ENCODE assay signal across 1 cellular context in the genomic region with DNA sequence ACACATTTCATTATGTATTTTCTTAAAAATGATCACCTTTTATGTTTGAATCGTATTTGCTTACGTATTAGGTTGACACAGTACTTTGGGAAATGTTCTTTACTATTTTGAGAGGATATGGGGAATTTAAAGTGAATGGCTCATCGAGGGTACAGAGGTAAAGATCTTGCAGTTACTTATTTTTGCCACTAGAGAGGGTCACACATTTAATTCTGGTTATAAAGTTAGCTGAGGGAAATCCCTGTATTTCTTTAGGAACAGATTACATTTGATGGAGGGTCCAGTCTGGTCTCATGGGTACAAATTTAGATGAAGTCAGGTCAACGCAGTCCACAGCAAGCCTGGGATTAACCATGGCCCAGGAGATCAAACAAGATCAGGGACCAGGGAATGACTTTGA.
TF ChIP-seq lines count a peak whose summit lies in the region.

No MANE protein-coding gene starts in this region.

TF ChIP-seq in K562, 482 proteins besides CTCF, POLR2A, EP300 and RAD21:
- no peak for TF ChIP-seq ZNF512 (tag; IDR thresholded peaks at IDR 0.05)
- no peak for TF ChIP-seq ZFX (CRISPR knock-in tag; IDR thresholded peaks at IDR 0.05)
- TF ChIP-seq CBX2 (IDR thresholded peaks at IDR 0.05; ENCODE audit: insufficient read depth, low read length, poor library complexity, severe bottlenecking) = no peak
- no peak for TF ChIP-seq ZNF79 (CRISPR knock-in tag; IDR thresholded peaks at IDR 0.05; ENCODE audit: low read depth)
- peak; percentile 49 for TF ChIP-seq EWSR1 (IDR thresholded peaks at IDR 0.05; ENCODE audit: borderline replicate concordance, low read depth, partially characterized antibody)
- TF ChIP-seq, protein P1, sequence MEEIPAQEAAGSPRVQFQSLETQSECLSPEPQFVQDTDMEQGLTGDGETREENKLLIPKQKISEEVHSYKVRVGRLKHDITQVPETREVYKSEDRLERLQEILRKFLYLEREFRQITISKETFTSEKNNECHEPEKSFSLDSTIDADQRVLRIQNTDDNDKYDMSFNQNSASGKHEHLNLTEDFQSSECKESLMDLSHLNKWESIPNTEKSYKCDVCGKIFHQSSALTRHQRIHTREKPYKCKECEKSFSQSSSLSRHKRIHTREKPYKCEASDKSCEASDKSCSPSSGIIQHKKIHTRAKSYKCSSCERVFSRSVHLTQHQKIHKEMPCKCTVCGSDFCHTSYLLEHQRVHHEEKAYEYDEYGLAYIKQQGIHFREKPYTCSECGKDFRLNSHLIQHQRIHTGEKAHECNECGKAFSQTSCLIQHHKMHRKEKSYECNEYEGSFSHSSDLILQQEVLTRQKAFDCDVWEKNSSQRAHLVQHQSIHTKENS (CRISPR knock-in tag; IDR thresholded peaks at IDR 0.05) = no peak
- peak; percentile 34; the same call in 1 of the 2 replicates for TF ChIP-seq SMC3 (conservative IDR thresholded peaks at IDR 0.05; ENCODE audit: insufficient read depth, low read depth, low read length)
- no peak for TF ChIP-seq ZNF239 (CRISPR knock-in tag; IDR thresholded peaks at IDR 0.05)
- TF ChIP-seq, protein P2, sequence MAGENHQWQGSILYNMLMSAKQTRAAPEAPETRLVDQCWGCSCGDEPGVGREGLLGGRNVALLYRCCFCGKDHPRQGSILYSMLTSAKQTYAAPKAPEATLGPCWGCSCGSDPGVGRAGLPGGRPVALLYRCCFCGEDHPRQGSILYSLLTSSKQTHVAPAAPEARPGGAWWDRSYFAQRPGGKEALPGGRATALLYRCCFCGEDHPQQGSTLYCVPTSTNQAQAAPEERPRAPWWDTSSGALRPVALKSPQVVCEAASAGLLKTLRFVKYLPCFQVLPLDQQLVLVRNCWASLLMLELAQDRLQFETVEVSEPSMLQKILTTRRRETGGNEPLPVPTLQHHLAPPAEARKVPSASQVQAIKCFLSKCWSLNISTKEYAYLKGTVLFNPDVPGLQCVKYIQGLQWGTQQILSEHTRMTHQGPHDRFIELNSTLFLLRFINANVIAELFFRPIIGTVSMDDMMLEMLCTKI (IDR thresholded peaks at IDR 0.05; ENCODE audit: partially characterized antibody) = no peak
- no peak for TF ChIP-seq ZKSCAN8 (CRISPR knock-in tag; IDR thresholded peaks at IDR 0.05)
